Comparison of ENCODE assay signal across 8 cellular contexts in genomic region chr2:25951071-25951547, GRCh38. TPM values are rescaled to one million over a fixed set of nuclear protein-coding genes. Genes with fewer than 3 reads are reported as not detected.
DNase-seq lines count a peak whose midpoint lies in the region; ATAC-seq and TF ChIP-seq lines count a peak whose summit lies in the region.

No MANE protein-coding gene starts in this region.

- POLR2A ChIA-PET in WTC11 (lab: Charles Lee) = interaction anchor here (0.5 to 0.6 kb wide), 2 partner anchors 113 to 822 kb away, joined by 3 read pairs; no protein-coding TSS in a partner anchor

- no peak overlapping the region for H3K4me3 ChIP-seq in breast epithelium

- CTCF ChIA-PET in WTC11 (lab: Charles Lee) = interaction anchor here (0.5 to 1.7 kb wide), 22 partner anchors 8 to 492 kb away, joined by 3 to 10 read pairs (median 4); partner anchors contain the start of genes ASXL2, KIF3C and RAB10

- H3K4me1 Mint-ChIP-seq in WTC11 = peaks cover 12% of the 10 kb centered on the region

- TF ChIP-seq CTCF in WTC11 (IDR thresholded peaks at IDR 0.05) = peak; percentile 96
- TF ChIP-seq CTCF in breast epithelium (IDR thresholded peaks at IDR 0.05) = peak; percentile 84 to 94 (median 89)

- no peak overlapping the region for H3K27ac ChIP-seq in breast epithelium

- in situ Hi-C loops in Caki2 (cut with HindIII; ENCODE audit: low pct_unique_long_range_greater_than_20kb, low sequenced_read_pairs) = no loop called here

- no peaks in the 10 kb centered on the region for H3K9me3 ChIP-seq in breast epithelium

- intact Hi-C loops in breast epithelium (cut with DNase I; ENCODE audit: low total_unique reads) = loop anchor here (5.0 kb wide), 1 partner anchor 344 kb away; no protein-coding TSS in a partner anchor

- no peaks in the 10 kb centered on the region for H3K9me3 Mint-ChIP-seq in WTC11

- H3K4me1 ChIP-seq in breast epithelium = no peaks in the 10 kb centered on the region

- H3K27me3 ChIP-seq in breast epithelium = no peaks in the 10 kb centered on the region

- peak overlapping the region; percentile 66 for H3K27ac Mint-ChIP-seq in WTC11

- ATAC-seq in HG02798 (IDR thresholded peaks at IDR 0.05; ENCODE audit: poor library complexity, unreplicated experiment) (peak; percentile 61), WTC11 (peak; percentile 86), GM19467 (IDR thresholded peaks at IDR 0.05; ENCODE audit: unreplicated experiment) (no peak)

- H3K36me3 Mint-ChIP-seq in WTC11 = peaks cover 3% of the 10 kb centered on the region; the same call in 1 of the 2 replicates

- H3K36me3 ChIP-seq in breast epithelium = no peaks in the 10 kb centered on the region

- TF ChIP-seq POLR2A in breast epithelium (IDR thresholded peaks at IDR 0.05) = no peak

- no peak overlapping the region for H3K4me3 Mint-ChIP-seq in WTC11

- no peaks in the 10 kb centered on the region for H3K27me3 Mint-ChIP-seq in WTC11 (ENCODE audit: low read depth)

- DNase-seq in Caki2 (ENCODE audit: low read depth) (peak; percentile 94), NCI-H2227 (lab: John Stamatoyannopoulos, UW; ENCODE audit: unreplicated experiment) (peak; percentile 93), WTC11 (ENCODE audit: low spot score) (peak; percentile 78), breast epithelium (ENCODE audit: low spot score in 2 of 2) (peak; percentile 37 to 76), inferior parietal cortex (ENCODE audit: extremely low spot score) (peak; percentile 94)
- DNase-seq in stimulated activated CD4-positive, alpha-beta T cell treated with anti-CD3 and anti-CD28 coated beads, Interleukin-12 subunit alpha, Interleukin-12 subunit beta, amount 100 ng/mL, for 48 hours (ENCODE audit: low read depth in 2 of 3, low spot score in 1 of 3) = peak; percentile 59 to 69 (median 65)

TF ChIP-seq in WTC11, 78 proteins besides CTCF, POLR2A, EP300 and RAD21:
- TF ChIP-seq ZNF121 (CRISPR knock-in tag; IDR thresholded peaks at IDR 0.05) (no peak), ATF6 (CRISPR knock-in tag; IDR thresholded peaks at IDR 0.05) (no peak), SP1 (CRISPR knock-in tag; conservative IDR thresholded peaks at IDR 0.05) (no peak), NR3C1 (CRISPR knock-in tag; conservative IDR thresholded peaks at IDR 0.05; ENCODE audit: low read depth) (no peak), ERG (CRISPR knock-in tag; IDR thresholded peaks at IDR 0.05) (no peak), ATF2 (CRISPR knock-in tag; IDR thresholded peaks at IDR 0.05; ENCODE audit: borderline replicate concordance, low read depth) (no peak), PRRX2 (CRISPR knock-in tag; IDR thresholded peaks at IDR 0.05) (no peak), ZNF423 (CRISPR knock-in tag; IDR thresholded peaks at IDR 0.05) (no peak), ZBTB43 (CRISPR knock-in tag; IDR thresholded peaks at IDR 0.05) (no peak), ZNF671 (CRISPR knock-in tag; IDR thresholded peaks at IDR 0.05) (no peak)
- TF ChIP-seq, protein P1, sequence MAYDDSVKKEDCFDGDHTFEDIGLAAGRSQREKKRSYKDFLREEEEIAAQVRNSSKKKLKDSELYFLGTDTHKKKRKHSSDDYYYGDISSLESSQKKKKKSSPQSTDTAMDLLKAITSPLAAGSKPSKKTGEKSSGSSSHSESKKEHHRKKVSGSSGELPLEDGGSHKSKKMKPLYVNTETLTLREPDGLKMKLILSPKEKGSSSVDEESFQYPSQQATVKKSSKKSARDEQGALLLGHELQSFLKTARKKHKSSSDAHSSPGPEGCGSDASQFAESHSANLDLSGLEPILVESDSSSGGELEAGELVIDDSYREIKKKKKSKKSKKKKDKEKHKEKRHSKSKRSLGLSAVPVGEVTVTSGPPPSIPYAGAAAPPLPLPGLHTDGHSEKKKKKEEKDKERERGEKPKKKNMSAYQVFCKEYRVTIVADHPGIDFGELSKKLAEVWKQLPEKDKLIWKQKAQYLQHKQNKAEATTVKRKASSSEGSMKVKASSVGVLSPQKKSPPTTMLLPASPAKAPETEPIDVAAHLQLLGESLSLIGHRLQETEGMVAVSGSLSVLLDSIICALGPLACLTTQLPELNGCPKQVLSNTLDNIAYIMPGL (CRISPR knock-in tag; IDR thresholded peaks at IDR 0.05) = no peak
- TF ChIP-seq, protein P2, sequence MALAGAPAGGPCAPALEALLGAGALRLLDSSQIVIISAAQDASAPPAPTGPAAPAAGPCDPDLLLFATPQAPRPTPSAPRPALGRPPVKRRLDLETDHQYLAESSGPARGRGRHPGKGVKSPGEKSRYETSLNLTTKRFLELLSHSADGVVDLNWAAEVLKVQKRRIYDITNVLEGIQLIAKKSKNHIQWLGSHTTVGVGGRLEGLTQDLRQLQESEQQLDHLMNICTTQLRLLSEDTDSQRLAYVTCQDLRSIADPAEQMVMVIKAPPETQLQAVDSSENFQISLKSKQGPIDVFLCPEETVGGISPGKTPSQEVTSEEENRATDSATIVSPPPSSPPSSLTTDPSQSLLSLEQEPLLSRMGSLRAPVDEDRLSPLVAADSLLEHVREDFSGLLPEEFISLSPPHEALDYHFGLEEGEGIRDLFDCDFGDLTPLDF (CRISPR knock-in tag; IDR thresholded peaks at IDR 0.05) = no peak
- TF ChIP-seq, protein P3, sequence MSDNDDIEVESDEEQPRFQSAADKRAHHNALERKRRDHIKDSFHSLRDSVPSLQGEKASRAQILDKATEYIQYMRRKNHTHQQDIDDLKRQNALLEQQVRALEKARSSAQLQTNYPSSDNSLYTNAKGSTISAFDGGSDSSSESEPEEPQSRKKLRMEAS (CRISPR knock-in tag; IDR thresholded peaks at IDR 0.05) = no peak

RNA-seq across cellular contexts. Expression of gene KIF3C, which starts 31.2 kb away (rescaled TPM):
- 10.7 and 15.7 TPM in 2 replicates for total RNA-seq in Caki2 (2014; rRNA removed; shearing (Covaris generic); ENCODE audit: low replicate concordance)
- total RNA-seq in WTC11 (2021) (48.1 to 60.1 TPM (median 55.8 TPM) in 3 replicates), breast epithelium (10 to 100 TPM in 1 of 3 donors, 1 to 10 TPM in 2; 3.4 to 32.8 (median 6.0) TPM)
